ENCODE assay signal across 10 cellular contexts in genomic region chr16:73066321-73066926, GRCh38. TPM values are rescaled to one million over a fixed set of nuclear protein-coding genes. Genes with fewer than 3 reads are reported as not detected.
DNase-seq lines count a peak whose midpoint lies in the region; ATAC-seq, FAIRE-seq and TF ChIP-seq lines count a peak whose summit lies in the region.
"Had no signal": no experiment of that assay in that cellular context is flagged by ENCODE, and none has a peak within 500 bp of the region (broad histone marks: within the 10 kb centered on the region; RNA-seq: fewer than 3 reads in every experiment).

No MANE protein-coding gene starts in this region.

- in situ Hi-C loops in IMR-90 (cut with MboI; ENCODE audit: low sequenced_read_pairs), result loop anchor here (10.0 to 25.0 kb wide), 3 partner anchors 168 to 1221 kb away; partner anchors contain the start of gene PSMD7

- no peaks in the 10 kb centered on the region for H3K79me2 ChIP-seq in endothelial cell of umbilical vein (ENCODE audit: control insufficient read depth, insufficient read depth, low read length)

- CTCF ChIA-PET in IMR-90 (lab: Yijun Ruan, JAX) (no interaction called here), endothelial cell of umbilical vein (lab: Charles Lee) (interaction anchor here (1.0 to 4.1 kb wide), 2 partner anchors 106 to 234 kb away, joined by 6 to 22 read pairs; no protein-coding TSS in a partner anchor)

- H3K9me3 ChIP-seq in IMR-90 (ENCODE audit: control insufficient read depth, insufficient read depth, low read length) (no peaks in the 10 kb centered on the region), endothelial cell of umbilical vein (replicated peaks; ENCODE audit: control insufficient read depth, insufficient read depth, low read length) (no peaks in the 10 kb centered on the region), muscle layer of colon (ENCODE audit: low read length) (no peaks in the 10 kb centered on the region), thoracic aorta (no peaks in the 10 kb centered on the region)
- H3K9me3 ChIP-seq: pancreas had no signal

- peak overlapping the region; percentile 81 for H2AK5ac ChIP-seq in IMR-90 (ENCODE audit: low read depth, low read length)

- H3K14ac ChIP-seq in IMR-90 (replicated peaks; ENCODE audit: low read depth, low read length), result peak overlapping the region; percentile 35; the same call in 1 of the 2 replicates

- H2AK9ac ChIP-seq in IMR-90 (replicated peaks; ENCODE audit: low read depth, low read length, poor library complexity), result peak overlapping the region; percentile 63

- 0 out of 3 replicates have a peak overlapping the region, but pooled peaks have one; percentile 43 for H2BK15ac ChIP-seq in IMR-90 (ENCODE audit: low read depth, low read length)

- H3K9me1 ChIP-seq in IMR-90 (ENCODE audit: insufficient read depth, low read length) (peaks cover 6% of the 10 kb centered on the region; the same call in 1 of the 2 replicates), endothelial cell of umbilical vein (replicated peaks; ENCODE audit: control insufficient read depth, extremely low read depth, insufficient read depth, low read length) (no peaks in the 10 kb centered on the region)

- peak overlapping the region; percentile 51 for H3K4ac ChIP-seq in IMR-90 (ENCODE audit: low read depth, low read length)

- TF ChIP-seq CTCF in IMR-90 (conservative IDR thresholded peaks at IDR 0.05; ENCODE audit: low read depth, low read length) (no peak), endothelial cell of umbilical vein (IDR thresholded peaks at IDR 0.05; ENCODE audit: extremely low read depth in 1 of 2, insufficient read depth in 1 of 2, low read depth in 1 of 2, low read length in 2 of 2) (no peak), thoracic aorta (IDR thresholded peaks at IDR 0.05) (no peak)

- H3K4me3 ChIP-seq in IMR-90 (ENCODE audit: insufficient read depth, low read depth, low read length), result no peak overlapping the region
- no peak overlapping the region for H3K4me3 ChIP-seq in endothelial cell of umbilical vein (replicated peaks in 1 of 3; ENCODE audit: insufficient read depth in 1 of 3, low read depth in 1 of 3, low read length in 3 of 3)
- peak overlapping the region; percentile 33 to 35 for H3K4me3 ChIP-seq in muscle layer of colon (ENCODE audit: low read depth in 1 of 2, low read length in 2 of 2)
- peak overlapping the region; percentile 89 for H3K4me3 ChIP-seq in thoracic aorta

- H2BK20ac ChIP-seq in IMR-90 (ENCODE audit: low read depth, low read length), result no peak overlapping the region

- H4K91ac ChIP-seq in IMR-90 (ENCODE audit: insufficient read depth, low read depth, low read length), result peak overlapping the region; percentile 43; the same call in 1 of the 2 replicates

- H3K4me2 ChIP-seq in IMR-90 (ENCODE audit: low read depth, low read length) (peak overlapping the region; percentile 65; the same call in 1 of the 2 replicates), endothelial cell of umbilical vein (ENCODE audit: insufficient read depth, low read length) (peak overlapping the region; percentile 28)

- peak overlapping the region; percentile 49; the same call in 1 of the 2 replicates for H3K18ac ChIP-seq in IMR-90 (ENCODE audit: low read depth, low read length)

- peaks cover 0 to 3% of the 10 kb centered on the region in 2 experiments; a peak in 1 of 4 replicates for H3K79me1 ChIP-seq in IMR-90 (ENCODE audit: low read depth in 1 of 2, low read length in 2 of 2)

- POLR2A ChIA-PET in IMR-90 (lab: Charles Lee; ENCODE audit: unreplicated experiment), result no interaction called here
- POLR2A ChIA-PET in endothelial cell of umbilical vein (lab: Charles Lee), result no interaction called here

- H3K36me3 ChIP-seq in IMR-90 (ENCODE audit: control insufficient read depth, insufficient read depth, low read length), result no peaks in the 10 kb centered on the region
- no peaks in the 10 kb centered on the region for H3K36me3 ChIP-seq in endothelial cell of umbilical vein (ENCODE audit: control insufficient read depth in 2 of 2, extremely low read depth in 1 of 2, insufficient read depth in 2 of 2, low read length in 2 of 2)
- no peaks in the 10 kb centered on the region for H3K36me3 ChIP-seq in muscle layer of colon (ENCODE audit: insufficient read depth, low read length)
- H3K36me3 ChIP-seq in thoracic aorta, result no peaks in the 10 kb centered on the region
- H3K36me3 ChIP-seq: pancreas had no signal

- peaks cover 35% of the 10 kb centered on the region for H3K4me1 ChIP-seq in IMR-90 (ENCODE audit: control insufficient read depth, insufficient read depth, low read length)
- H3K4me1 ChIP-seq in endothelial cell of umbilical vein (ENCODE audit: control insufficient read depth, extremely low read depth, insufficient read depth, low read length), result peaks cover 77% of the 10 kb centered on the region
- H3K4me1 ChIP-seq in muscle layer of colon (ENCODE audit: insufficient read depth, low read length), result peaks cover 53% of the 10 kb centered on the region
- H3K4me1 ChIP-seq in thoracic aorta (ENCODE audit: control insufficient read depth in 1 of 2, low read depth in 2 of 2), result peaks cover 30 to 79% of the 10 kb centered on the region in 2 donors

- H4K20me1 ChIP-seq in IMR-90 (ENCODE audit: insufficient read depth, low read length) (no peaks in the 10 kb centered on the region), endothelial cell of umbilical vein (replicated peaks; ENCODE audit: control insufficient read depth, extremely low read depth, insufficient read depth, low read length) (no peaks in the 10 kb centered on the region)

- WGBS in IMR-90 (ENCODE audit: extremely low coverage in 2 of 2, insufficient read length in 1 of 2), 2 experiments, result 74% methylated on average over 14 of the region's 49 CpGs; no CpG with 5 or more reads in 1 of the 2 experiments

- no peak overlapping the region for H3K23ac ChIP-seq in IMR-90 (ENCODE audit: low read depth, low read length)

- H4K5ac ChIP-seq in IMR-90 (ENCODE audit: low read depth, low read length), result peak overlapping the region; percentile 27; the same call in 1 of the 2 replicates

- no peak overlapping the region for H3K56ac ChIP-seq in IMR-90 (ENCODE audit: extremely low read depth, insufficient read depth, low read length)

- H2AFZ ChIP-seq in IMR-90 (replicated peaks; ENCODE audit: low read length, poor library complexity), result peak overlapping the region; percentile 85
- H2AFZ ChIP-seq in endothelial cell of umbilical vein (ENCODE audit: low read depth, low read length), result peak overlapping the region; percentile 69

- BruUV-seq in IMR-90 (replicated peaks; lab: Mats Ljungman, UMichigan) (no TSS peak), endothelial cell of umbilical vein (replicated peaks; lab: Mats Ljungman, UMichigan) (no TSS peak)

- no peak for TF ChIP-seq RAD21 in IMR-90 (IDR thresholded peaks at IDR 0.05; ENCODE audit: low read length)

- H4K8ac ChIP-seq in IMR-90 (ENCODE audit: low read depth in 2 of 2, low read length in 2 of 2), result peak overlapping the region; percentile 37 to 46; a peak in 2 of 4 replicates

- intact Hi-C loops in IMR-90 (cut with micrococcal nuclease) (no loop called here), endothelial cell of umbilical vein (cut with micrococcal nuclease) (loop anchor here (2.0 to 10.0 kb wide), 5 partner anchors 78 to 974 kb away; partner anchors contain the start of genes DHX38 and TXNL4B)

- H3K27me3 ChIP-seq in IMR-90 (ENCODE audit: control insufficient read depth, insufficient read depth, low read length), result no peaks in the 10 kb centered on the region
- no peaks in the 10 kb centered on the region for H3K27me3 ChIP-seq in endothelial cell of umbilical vein (ENCODE audit: control insufficient read depth in 2 of 2, insufficient read depth in 2 of 2, low read length in 2 of 2)
- no peaks in the 10 kb centered on the region for H3K27me3 ChIP-seq in muscle layer of colon (ENCODE audit: control insufficient read depth in 1 of 2, insufficient read depth in 2 of 2, low read length in 2 of 2)
- no peaks in the 10 kb centered on the region for H3K27me3 ChIP-seq in thoracic aorta (replicated peaks; ENCODE audit: insufficient read depth)

- H2BK5ac ChIP-seq in IMR-90 (ENCODE audit: low read depth, low read length, poor library complexity, severe bottlenecking), result peak overlapping the region; percentile 30

- ATAC-seq in IMR-90 (ENCODE audit: low read depth), result no peak
- ATAC-seq in thoracic aorta (ENCODE audit: insufficient number of reproducible peaks, low FRiP score, low read depth), result no peak
- ATAC-seq in HG03439 (IDR thresholded peaks at IDR 0.05; ENCODE audit: unreplicated experiment), result no peak
- ATAC-seq: activated CD8-positive, alpha-beta memory T cell treated with anti-CD3 and anti-CD28 coated beads, Interleukin-2, amount 10 ng/mL, durations not matched to agents 7 days and 5 days had no signal

- H3K9ac ChIP-seq in IMR-90 (ENCODE audit: low read depth, low read length) (peak overlapping the region; percentile 24; the same call in 1 of the 2 replicates), endothelial cell of umbilical vein (replicated peaks; ENCODE audit: extremely low read depth, insufficient read depth, low read length) (peak overlapping the region; percentile 57), muscle layer of colon (ENCODE audit: low read length) (peak overlapping the region; percentile 5)

- FAIRE-seq in endothelial cell of umbilical vein (lab: Jason Lieb, UNC), result peak; percentile 31
- FAIRE-seq: pancreas had no signal

- dilution Hi-C loops in IMR-90 (cut with HindIII; ENCODE audit: low sequenced_read_pairs, unreplicated experiment) (no loop called here), endothelial cell of umbilical vein (cut with MboI; ENCODE audit: extremely low pct_ligation_motif_present, low sequenced_read_pairs) (no loop called here)

- TF ChIP-seq POLR2A in IMR-90 (IDR thresholded peaks at IDR 0.05; ENCODE audit: low read depth, low read length), result no peak
- TF ChIP-seq POLR2A in endothelial cell of umbilical vein (IDR thresholded peaks at IDR 0.05; ENCODE audit: low read depth, low read length), result no peak

- H3K27ac ChIP-seq in IMR-90 (ENCODE audit: insufficient read depth, low read length), result peak overlapping the region; percentile 13; the same call in 1 of the 2 replicates
- H3K27ac ChIP-seq in endothelial cell of umbilical vein (ENCODE audit: insufficient read depth, low read depth, low read length), result peak overlapping the region; percentile 92
- H3K27ac ChIP-seq in muscle layer of colon (ENCODE audit: low read depth, low read length), result peak overlapping the region; percentile 81
- peak overlapping the region; percentile 99 for H3K27ac ChIP-seq in thoracic aorta

- DNase-seq in IMR-90 (no peak), endothelial cell of umbilical vein (ENCODE audit: low read depth, low spot score) (no peak), thoracic aorta (ENCODE audit: low spot score) (no peak), germinal center (ENCODE audit: low spot score) (no peak), GM19240 (ENCODE audit: insufficient read length, low spot score) (no peak)
- DNase-seq: activated CD8-positive, alpha-beta memory T cell treated with anti-CD3 and anti-CD28 coated beads, Interleukin-2, amount 10 ng/mL, durations not matched to agents 7 days and 5 days; DMS79 had no signal

- peak overlapping the region; percentile 73; the same call in 1 of the 2 replicates for H2BK120ac ChIP-seq in IMR-90 (ENCODE audit: low read depth, low read length)

RNA-seq across cellular contexts. Expression of gene ZFHX3, which starts 18.5 kb away (rescaled TPM):
- total RNA-seq in IMR-90 (2012; rRNA removed), result 1.4 and 2.2 TPM in 2 replicates
- 1.7 and 2.0 TPM in 2 replicates for polyA plus RNA-seq in IMR-90 (2012; rRNA removed)
- polyA plus RNA-seq in IMR-90 (2012; cell fraction: cytosol; rRNA removed), result 0.78 and 1.1 TPM in 2 replicates
- polyA plus RNA-seq in IMR-90 (2012; cell fraction: nucleus; rRNA removed; ENCODE audit: low replicate concordance), result 1.9 and 2.8 TPM in 2 replicates
- 17.7 and 18.8 TPM in 2 replicates for total RNA-seq in endothelial cell of umbilical vein
- 3.0 and 3.7 TPM in 2 replicates for polyA plus RNA-seq in endothelial cell of umbilical vein
- 4.4 and 4.7 TPM in 2 replicates for polyA plus RNA-seq in endothelial cell of umbilical vein (2011; cell fraction: cytosol; rRNA removed)
- 10.3 and 10.5 TPM in 2 replicates for polyA plus RNA-seq in endothelial cell of umbilical vein (2011; cell fraction: nucleus; rRNA removed)
- polyA plus RNA-seq in endothelial cell of umbilical vein (2012), result 7.6 and 7.8 TPM in 2 replicates
- 14.8 and 14.9 TPM in 2 replicates for polyA minus RNA-seq in endothelial cell of umbilical vein
- polyA minus RNA-seq in endothelial cell of umbilical vein (2011; cell fraction: cytosol; rRNA and poly(A)+ RNA removed), result 11.3 TPM
- polyA minus RNA-seq in endothelial cell of umbilical vein (2011; cell fraction: nucleus; rRNA and poly(A)+ RNA removed), result 24.3 and 25.1 TPM in 2 replicates
- 10 to 100 TPM; 57.7 to 70.1 TPM for total RNA-seq in thoracic aorta

Comparison
In these comparisons a context has a peak if more than half of its experiments do, and no peak if none do; other contexts are left out.
1. H3K27ac ChIP-seq: peak in every context shown above with its lines; median percentile 99 in thoracic aorta; 92 in endothelial cell of umbilical vein; 81 in muscle layer of colon; 13 in IMR-90.
2. H3K4me3 ChIP-seq: peak in muscle layer of colon (2 of 2) and thoracic aorta (single experiment); none in IMR-90 (single experiment) and endothelial cell of umbilical vein (0 of 3).
3. H3K9ac ChIP-seq: peak in every context shown above with its lines; median percentile 57 in endothelial cell of umbilical vein; 24 in IMR-90; 5 in muscle layer of colon.